11 cellular contexts compared by ENCODE assay signal in the genomic region with DNA sequence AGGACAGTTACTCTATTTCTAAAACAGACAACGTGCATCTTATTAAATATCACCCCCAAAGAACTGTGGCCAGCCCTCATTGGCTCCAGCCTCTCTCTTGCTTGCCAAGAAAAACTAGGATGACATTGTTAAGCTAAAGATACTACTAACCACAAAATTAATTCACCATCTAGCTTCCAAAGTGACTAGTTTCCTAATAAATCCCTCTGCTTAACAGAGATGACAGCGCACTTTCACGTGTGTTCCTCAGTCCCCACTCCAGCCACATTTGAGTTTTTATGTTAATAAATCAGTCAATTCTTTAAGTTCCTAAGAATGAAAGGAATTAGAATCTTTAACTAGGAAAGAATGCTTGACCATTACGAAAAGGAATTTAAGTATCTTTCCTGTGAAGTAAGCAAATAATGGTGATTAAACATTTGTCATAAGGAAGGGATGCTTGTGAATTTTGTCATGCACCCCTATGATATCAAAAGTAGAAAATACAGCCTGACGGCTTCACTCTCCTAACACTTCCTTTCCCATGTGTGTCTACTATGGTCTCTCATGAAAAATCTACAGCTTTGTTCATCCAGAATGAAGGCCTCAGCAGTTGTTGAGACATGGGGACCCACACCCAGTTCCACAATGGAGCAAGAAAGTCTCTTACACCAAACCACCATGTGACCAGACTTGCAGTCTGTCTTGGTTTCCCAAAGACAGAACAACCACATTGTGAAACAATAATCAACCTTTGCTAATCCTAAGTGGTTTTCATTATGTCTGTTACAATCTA. TPM values are rescaled to one million over a fixed set of nuclear protein-coding genes. Genes with fewer than 3 reads are reported as not detected.
A peak's percentile ranks its signal among the peaks of the same experiment; 100 is the strongest.
DNase-seq lines count a peak whose midpoint lies in the region; ATAC-seq, FAIRE-seq and TF ChIP-seq lines count a peak whose summit lies in the region.
"Had no signal": no experiment of that assay in that cellular context is flagged by ENCODE, and none has a peak within 500 bp of the region (broad histone marks: within the 10 kb centered on the region; RNA-seq: fewer than 3 reads in every experiment).

No MANE protein-coding gene starts in this region.

- POLR2A ChIA-PET in activated CD4-positive, alpha-beta T cell treated with anti-CD3 and anti-CD28 coated beads for 36 hours (lab: Charles Lee), result no interaction called here

- H3K4me1 ChIP-seq in keratinocyte (ENCODE audit: control insufficient read depth, extremely low read depth, insufficient read depth, low read length), result peaks cover 67% of the 10 kb centered on the region
- peaks cover 21 to 87% (median 58%) of the 10 kb centered on the region in 4 donors for H3K4me1 ChIP-seq in transverse colon

- H3K9ac ChIP-seq in keratinocyte (ENCODE audit: control insufficient read depth, extremely low read depth, insufficient read depth, low read length), result peak overlapping the region; percentile 39

- H3K9me3 Mint-ChIP-seq in activated CD4-positive, alpha-beta T cell treated with anti-CD3 and anti-CD28 coated beads for 36 hours (ENCODE audit: low read depth), result no peaks in the 10 kb centered on the region

- H4K20me1 ChIP-seq in keratinocyte (ENCODE audit: control insufficient read depth, extremely low read depth, insufficient read depth, low read length), result no peaks in the 10 kb centered on the region

- no peak for TF ChIP-seq POLR2A in transverse colon (IDR thresholded peaks at IDR 0.05)

- WGBS in adipose tissue, 3 donors, result 24 to 65% (median 28%) methylated on average over 5 of the region's 5 CpGs
- 41 to 64% methylated on average over 5 of the region's 5 CpGs for WGBS in transverse colon (ENCODE audit: low coverage in 1 of 2), 2 donors

- in situ Hi-C loops in transverse colon (cut with MboI; ENCODE audit: low pct_ligation_motif_present in 1 of 4, low pct_unique_long_range_greater_than_20kb in 1 of 4, low sequenced_read_pairs in 3 of 4), result no loop called here

- TF ChIP-seq CTCF in keratinocyte (optimal IDR thresholded peaks at IDR 0.05 in 1 of 3, IDR thresholded peaks at IDR 0.05 in 1 of 3, conservative IDR thresholded peaks at IDR 0.05 in 1 of 3; ENCODE audit: extremely low read depth in 1 of 3, insufficient read depth in 2 of 3, low read length in 3 of 3), result no peak
- TF ChIP-seq CTCF in transverse colon (IDR thresholded peaks at IDR 0.05), result no peak

- dilution Hi-C loops in keratinocyte (cut with MboI; ENCODE audit: extremely low pct_ligation_motif_present, low sequenced_read_pairs), result no loop called here

- H3K4me3 Mint-ChIP-seq in activated CD4-positive, alpha-beta T cell treated with anti-CD3 and anti-CD28 coated beads for 36 hours, result no peak overlapping the region

- TF ChIP-seq EP300 in transverse colon (IDR thresholded peaks at IDR 0.05; ENCODE audit: low read depth), result no peak

- H3K4me3 ChIP-seq in keratinocyte (ENCODE audit: control insufficient read depth in 2 of 3, extremely low read depth in 1 of 3, insufficient read depth in 2 of 3, low read depth in 1 of 3, low read length in 3 of 3) (peak overlapping the region in 2 of 3 experiments; percentile 23 to 37), transverse colon (no peak overlapping the region)

- H3K27me3 ChIP-seq in keratinocyte (ENCODE audit: control insufficient read depth, extremely low read depth, insufficient read depth, low read length), result no peaks in the 10 kb centered on the region
- no peaks in the 10 kb centered on the region for H3K27me3 ChIP-seq in transverse colon

- H3K9me1 ChIP-seq in keratinocyte (ENCODE audit: control insufficient read depth, extremely low read depth, insufficient read depth, low read length), result no peaks in the 10 kb centered on the region

- peaks cover 2% of the 10 kb centered on the region for H3K36me3 Mint-ChIP-seq in activated CD4-positive, alpha-beta T cell treated with anti-CD3 and anti-CD28 coated beads for 36 hours (ENCODE audit: low read depth)

- intact Hi-C loops in activated CD4-positive, alpha-beta T cell treated with anti-CD3 and anti-CD28 coated beads for 36 hours (cut with DNase I, micrococcal nuclease), result loop anchor here (2.0 kb wide), 2 partner anchors 20 to 32 kb away; no protein-coding TSS in a partner anchor
- intact Hi-C loops in transverse colon (cut with DNase I; ENCODE audit: low total_unique reads), result no loop called here

- peak overlapping the region; percentile 68 for H3K4me2 ChIP-seq in keratinocyte (ENCODE audit: control insufficient read depth, extremely low read depth, insufficient read depth, low read depth, low read length)

- H2AFZ ChIP-seq in keratinocyte (ENCODE audit: control insufficient read depth, low read length), result no peak overlapping the region

- no peaks in the 10 kb centered on the region for H3K27me3 Mint-ChIP-seq in activated CD4-positive, alpha-beta T cell treated with anti-CD3 and anti-CD28 coated beads for 36 hours

- DNase-seq in activated CD4-positive, alpha-beta T cell treated with anti-CD3 and anti-CD28 coated beads for 36 hours, result peak; percentile 7
- DNase-seq in activated CD4-positive, alpha-beta T cell treated with anti-CD3 and anti-CD28 coated beads, Interleukin-2, amount 50 U/mL, for 1 hour, result no peak
- DNase-seq in keratinocyte (ENCODE audit: low read depth, low spot score) (no peak), transverse colon (no peak), D341Med (ENCODE audit: low spot score) (no peak), NCI-H2171 (lab: John Stamatoyannopoulos, UW) (no peak)
- no peak for DNase-seq in activated CD4-positive, alpha-beta T cell treated with anti-CD3 and anti-CD28 coated beads for 4 hours
- DNase-seq: effector CD4-positive, alpha-beta T cell; stimulated activated naive CD4-positive, alpha-beta T cell had no signal

- CTCF ChIA-PET in activated CD4-positive, alpha-beta T cell treated with anti-CD3 and anti-CD28 coated beads for 36 hours (lab: Charles Lee), result interaction anchor here (0.6 to 3.0 kb wide), 2 partner anchors 59 to 316 kb away, joined by 3 to 10 read pairs; no protein-coding TSS in a partner anchor

- peak overlapping the region; percentile 19 for H3K27ac ChIP-seq in adipose tissue (ENCODE audit: low read depth, low read length)
- peak overlapping the region; percentile 78 for H3K27ac ChIP-seq in keratinocyte (ENCODE audit: control insufficient read depth, insufficient read depth, low read length)
- peak overlapping the region; percentile 66 to 99 (median 98) for H3K27ac ChIP-seq in transverse colon

- ATAC-seq in activated CD4-positive, alpha-beta T cell treated with anti-CD3 and anti-CD28 coated beads for 36 hours, result peak; percentile 54

- peaks cover 94% of the 10 kb centered on the region for H3K79me2 ChIP-seq in keratinocyte (ENCODE audit: control insufficient read depth, insufficient read depth, low read length)

- peaks cover 39% of the 10 kb centered on the region for H3K4me1 Mint-ChIP-seq in activated CD4-positive, alpha-beta T cell treated with anti-CD3 and anti-CD28 coated beads for 36 hours

- H3K9me3 ChIP-seq in keratinocyte (ENCODE audit: control insufficient read depth, low read depth, low read length) (no peaks in the 10 kb centered on the region), transverse colon (no peaks in the 10 kb centered on the region)

- H3K27ac Mint-ChIP-seq in activated CD4-positive, alpha-beta T cell treated with anti-CD3 and anti-CD28 coated beads for 36 hours, result no peak overlapping the region

- H3K36me3 ChIP-seq in keratinocyte (ENCODE audit: control insufficient read depth in 2 of 2, extremely low read depth in 1 of 2, insufficient read depth in 2 of 2, low read length in 2 of 2) (peaks cover 1 to 9% of the 10 kb centered on the region in 2 experiments), transverse colon (no peaks in the 10 kb centered on the region)

- FAIRE-seq in keratinocyte (lab: Jason Lieb, UNC), result no peak
- FAIRE-seq: A204.1 had no signal

RNA-seq across cellular contexts. Expression of a gene that starts 8.1 kb away (rescaled TPM):
- total RNA-seq in activated CD4-positive, alpha-beta T cell treated with anti-CD3 and anti-CD28 coated beads for 36 hours, result 10 to 100 TPM; 83.5 to 90.8 TPM
- polyA plus RNA-seq in adipose tissue (10 to 100 TPM; 11.6 to 72.0 (median 53.3) TPM), keratinocyte (230 to 283 TPM (median 268 TPM) in 3 replicates)
- 278 TPM for polyA plus RNA-seq in keratinocyte (2011; ENCODE audit: low read depth)
- 207 and 228 TPM in 2 replicates for polyA plus RNA-seq in keratinocyte (2011; cell fraction: cytosol; rRNA removed)
- polyA plus RNA-seq in keratinocyte (2011; cell fraction: nucleus; rRNA removed), result 238 and 270 TPM in 2 replicates
- polyA plus RNA-seq in keratinocyte (2012; ENCODE audit: low replicate concordance), result 126 and 172 TPM in 2 replicates
- polyA minus RNA-seq in keratinocyte, result 432 to 917 TPM (median 616 TPM) in 3 replicates
- polyA minus RNA-seq in keratinocyte (2011; cell fraction: cytosol; rRNA and poly(A)+ RNA removed), result 300 TPM
- 187 and 466 TPM in 2 replicates for polyA minus RNA-seq in keratinocyte (2011; cell fraction: nucleus; rRNA and poly(A)+ RNA removed)
- total RNA-seq in transverse colon, result 100 to 1,000 TPM in 3 of 4 donors, 10 to 100 TPM in 1; 68.1 to 153 (median 128) TPM

Comparison
In these comparisons a context has a peak if more than half of its experiments do, and no peak if none do; other contexts are left out.
1. H3K27ac ChIP-seq: peak in every context shown above with its lines; median percentile 98 in transverse colon; 78 in keratinocyte; 19 in adipose tissue.
2. H3K4me3 ChIP-seq: peak in keratinocyte (2 of 3); none in transverse colon (0 of 4).